1 cellular context compared by ENCODE assay signal in the genomic region with DNA sequence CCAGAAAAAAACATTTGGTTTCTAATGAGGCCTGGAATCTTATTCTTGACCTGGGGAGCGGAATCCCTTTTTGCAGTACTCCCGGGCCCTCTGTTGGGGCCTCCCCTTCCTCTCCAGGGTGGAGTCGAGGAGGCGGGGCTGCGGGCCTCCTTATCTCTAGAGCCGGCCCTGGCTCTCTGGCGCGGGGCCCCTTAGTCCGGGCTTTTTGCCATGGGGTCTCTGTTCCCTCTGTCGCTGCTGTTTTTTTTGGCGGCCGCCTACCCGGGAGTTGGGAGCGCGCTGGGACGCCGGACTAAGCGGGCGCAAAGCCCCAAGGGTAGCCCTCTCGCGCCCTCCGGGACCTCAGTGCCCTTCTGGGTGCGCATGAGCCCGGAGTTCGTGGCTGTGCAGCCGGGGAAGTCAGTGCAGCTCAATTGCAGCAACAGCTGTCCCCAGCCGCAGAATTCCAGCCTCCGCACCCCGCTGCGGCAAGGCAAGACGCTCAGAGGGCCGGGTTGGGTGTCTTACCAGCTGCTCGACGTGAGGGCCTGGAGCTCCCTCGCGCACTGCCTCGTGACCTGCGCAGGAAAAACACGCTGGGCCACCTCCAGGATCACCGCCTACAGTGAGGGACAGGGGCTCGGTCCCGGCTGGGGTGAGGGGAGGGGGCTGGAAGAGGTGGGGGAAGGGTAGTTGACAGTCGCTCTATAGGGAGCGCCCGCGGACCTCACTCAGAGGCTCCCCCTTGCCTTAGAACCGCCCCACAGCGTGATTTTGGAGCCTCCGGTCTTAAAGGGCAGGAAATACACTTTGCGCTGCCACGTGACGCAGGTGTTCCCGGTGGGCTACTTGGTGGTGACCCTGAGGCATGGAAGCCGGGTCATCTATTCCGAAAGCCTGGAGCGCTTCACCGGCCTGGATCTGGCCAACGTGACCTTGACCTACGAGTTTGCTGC.
A peak's percentile ranks its signal among the peaks of the same experiment; 100 is the strongest.
TF ChIP-seq lines count a peak whose summit lies in the region.

A gene with protein sequence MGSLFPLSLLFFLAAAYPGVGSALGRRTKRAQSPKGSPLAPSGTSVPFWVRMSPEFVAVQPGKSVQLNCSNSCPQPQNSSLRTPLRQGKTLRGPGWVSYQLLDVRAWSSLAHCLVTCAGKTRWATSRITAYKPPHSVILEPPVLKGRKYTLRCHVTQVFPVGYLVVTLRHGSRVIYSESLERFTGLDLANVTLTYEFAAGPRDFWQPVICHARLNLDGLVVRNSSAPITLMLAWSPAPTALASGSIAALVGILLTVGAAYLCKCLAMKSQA (plus strand): TSS at position 153 of the 935 bp plus-strand sequence. CDS start 58 bp downstream, at position 211.

TF ChIP-seq in HepG2, 621 proteins besides CTCF, POLR2A, EP300 and RAD21 (continued from another document and continues in another):
- TF ChIP-seq, protein P1, sequence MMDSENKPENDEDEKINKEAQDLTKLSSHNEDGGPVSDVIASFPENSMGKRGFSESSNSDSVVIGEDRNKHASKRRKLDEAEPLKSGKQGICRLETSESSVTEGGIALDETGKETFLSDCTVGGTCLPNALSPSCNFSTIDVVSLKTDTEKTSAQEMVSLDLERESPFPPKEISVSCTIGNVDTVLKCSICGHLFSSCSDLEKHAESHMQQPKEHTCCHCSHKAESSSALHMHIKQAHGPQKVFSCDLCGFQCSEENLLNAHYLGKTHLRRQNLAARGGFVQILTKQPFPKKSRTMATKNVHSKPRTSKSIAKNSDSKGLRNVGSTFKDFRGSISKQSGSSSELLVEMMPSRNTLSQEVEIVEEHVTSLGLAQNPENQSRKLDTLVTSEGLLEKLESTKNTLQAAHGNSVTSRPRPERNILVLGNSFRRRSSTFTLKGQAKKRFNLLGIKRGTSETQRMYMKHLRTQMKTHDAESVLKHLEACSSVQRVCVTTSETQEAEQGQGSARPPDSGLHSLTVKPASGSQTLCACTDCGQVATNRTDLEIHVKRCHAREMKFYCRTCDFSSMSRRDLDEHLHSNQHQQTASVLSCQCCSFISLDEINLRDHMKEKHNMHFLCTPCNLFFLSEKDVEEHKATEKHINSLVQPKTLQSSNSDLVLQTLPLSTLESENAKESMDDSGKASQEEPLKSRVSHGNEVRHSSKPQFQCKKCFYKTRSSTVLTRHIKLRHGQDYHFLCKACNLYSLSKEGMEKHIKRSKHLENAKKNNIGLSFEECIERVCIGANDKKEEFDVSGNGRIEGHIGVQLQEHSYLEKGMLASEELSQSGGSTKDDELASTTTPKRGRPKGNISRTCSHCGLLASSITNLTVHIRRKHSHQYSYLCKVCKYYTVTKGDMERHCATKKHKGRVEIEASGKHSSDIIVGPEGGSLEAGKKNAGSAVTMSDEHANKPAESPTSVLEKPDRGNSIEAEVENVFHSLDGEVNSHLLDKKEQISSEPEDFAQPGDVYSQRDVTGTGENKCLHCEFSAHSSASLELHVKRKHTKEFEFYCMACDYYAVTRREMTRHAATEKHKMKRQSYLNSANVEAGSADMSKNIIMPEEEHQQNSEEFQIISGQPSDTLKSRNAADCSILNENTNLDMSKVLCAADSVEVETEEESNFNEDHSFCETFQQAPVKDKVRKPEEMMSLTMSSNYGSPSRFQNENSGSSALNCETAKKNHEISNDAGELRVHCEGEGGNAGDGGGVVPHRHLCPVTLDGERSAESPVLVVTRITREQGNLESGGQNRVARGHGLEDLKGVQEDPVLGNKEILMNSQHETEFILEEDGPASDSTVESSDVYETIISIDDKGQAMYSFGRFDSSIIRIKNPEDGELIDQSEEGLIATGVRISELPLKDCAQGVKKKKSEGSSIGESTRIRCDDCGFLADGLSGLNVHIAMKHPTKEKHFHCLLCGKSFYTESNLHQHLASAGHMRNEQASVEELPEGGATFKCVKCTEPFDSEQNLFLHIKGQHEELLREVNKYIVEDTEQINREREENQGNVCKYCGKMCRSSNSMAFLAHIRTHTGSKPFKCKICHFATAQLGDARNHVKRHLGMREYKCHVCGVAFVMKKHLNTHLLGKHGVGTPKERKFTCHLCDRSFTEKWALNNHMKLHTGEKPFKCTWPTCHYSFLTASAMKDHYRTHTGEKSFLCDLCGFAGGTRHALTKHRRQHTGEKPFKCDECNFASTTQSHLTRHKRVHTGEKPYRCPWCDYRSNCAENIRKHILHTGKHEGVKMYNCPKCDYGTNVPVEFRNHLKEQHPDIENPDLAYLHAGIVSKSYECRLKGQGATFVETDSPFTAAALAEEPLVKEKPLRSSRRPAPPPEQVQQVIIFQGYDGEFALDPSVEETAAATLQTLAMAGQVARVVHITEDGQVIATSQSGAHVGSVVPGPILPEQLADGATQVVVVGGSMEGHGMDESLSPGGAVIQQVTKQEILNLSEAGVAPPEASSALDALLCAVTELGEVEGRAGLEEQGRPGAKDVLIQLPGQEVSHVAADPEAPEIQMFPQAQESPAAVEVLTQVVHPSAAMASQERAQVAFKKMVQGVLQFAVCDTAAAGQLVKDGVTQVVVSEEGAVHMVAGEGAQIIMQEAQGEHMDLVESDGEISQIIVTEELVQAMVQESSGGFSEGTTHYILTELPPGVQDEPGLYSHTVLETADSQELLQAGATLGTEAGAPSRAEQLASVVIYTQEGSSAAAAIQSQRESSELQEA (CRISPR knock-in tag; IDR thresholded peaks at IDR 0.05; ENCODE audit: not compliant biosample characterization), result peak; percentile 22
- TF ChIP-seq, protein P2, sequence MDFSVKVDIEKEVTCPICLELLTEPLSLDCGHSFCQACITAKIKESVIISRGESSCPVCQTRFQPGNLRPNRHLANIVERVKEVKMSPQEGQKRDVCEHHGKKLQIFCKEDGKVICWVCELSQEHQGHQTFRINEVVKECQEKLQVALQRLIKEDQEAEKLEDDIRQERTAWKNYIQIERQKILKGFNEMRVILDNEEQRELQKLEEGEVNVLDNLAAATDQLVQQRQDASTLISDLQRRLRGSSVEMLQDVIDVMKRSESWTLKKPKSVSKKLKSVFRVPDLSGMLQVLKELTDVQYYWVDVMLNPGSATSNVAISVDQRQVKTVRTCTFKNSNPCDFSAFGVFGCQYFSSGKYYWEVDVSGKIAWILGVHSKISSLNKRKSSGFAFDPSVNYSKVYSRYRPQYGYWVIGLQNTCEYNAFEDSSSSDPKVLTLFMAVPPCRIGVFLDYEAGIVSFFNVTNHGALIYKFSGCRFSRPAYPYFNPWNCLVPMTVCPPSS (IDR thresholded peaks at IDR 0.05), result no peak
- TF ChIP-seq MIER2 (CRISPR knock-in tag; IDR thresholded peaks at IDR 0.05) (no peak), CENPT (CRISPR knock-in tag; IDR thresholded peaks at IDR 0.05; ENCODE audit: low read depth) (peak; percentile 59; the same call in 1 of the 2 replicates), NR1H2 (CRISPR knock-in tag; IDR thresholded peaks at IDR 0.05; ENCODE audit: borderline replicate concordance, low read depth) (no peak), ZNF557 (CRISPR knock-in tag; IDR thresholded peaks at IDR 0.05) (no peak), MEIS1 (CRISPR knock-in tag; IDR thresholded peaks at IDR 0.05; ENCODE audit: borderline replicate concordance) (no peak), HMG20A (CRISPR knock-in tag; IDR thresholded peaks at IDR 0.05; ENCODE audit: borderline replicate concordance) (no peak), GATA4 (IDR thresholded peaks at IDR 0.05; ENCODE audit: borderline replicate concordance, low read depth) (no peak), PPARG (CRISPR knock-in tag; conservative IDR thresholded peaks at IDR 0.05) (no peak; the same call in 1 of the 2 replicates), ZNF672 (CRISPR knock-in tag; IDR thresholded peaks at IDR 0.05) (0 out of 2 replicates have a peak, but pooled peaks have one; percentile 82), ZBTB20 (CRISPR knock-in tag; IDR thresholded peaks at IDR 0.05; ENCODE audit: borderline replicate concordance, low read depth) (no peak; the same call in 1 of the 2 replicates), NCOA1 (CRISPR knock-in tag; IDR thresholded peaks at IDR 0.05) (no peak), ZNF160 (CRISPR knock-in tag; IDR thresholded peaks at IDR 0.05) (no peak), PHF5A (CRISPR knock-in tag; IDR thresholded peaks at IDR 0.05; ENCODE audit: low read depth, unreplicated experiment) (no peak), JUNB (CRISPR knock-in tag; IDR thresholded peaks at IDR 0.05; ENCODE audit: borderline replicate concordance) (no peak), DNMT1 (CRISPR knock-in tag; IDR thresholded peaks at IDR 0.05) (no peak), ZSCAN20 (CRISPR knock-in tag; IDR thresholded peaks at IDR 0.05; ENCODE audit: borderline replicate concordance) (peak; percentile 72; the same call in 1 of the 2 replicates), AGO1 (IDR thresholded peaks at IDR 0.05; ENCODE audit: low read depth, low read length, poor library complexity, severe bottlenecking) (peak; percentile 98), ZNF652 (CRISPR knock-in tag; IDR thresholded peaks at IDR 0.05; ENCODE audit: borderline replicate concordance, low read depth) (no peak), SRSF9 (IDR thresholded peaks at IDR 0.05; ENCODE audit: borderline replicate concordance, insufficient read depth, low read depth, low read length, poor library complexity, severe bottlenecking) (no peak), KAT7 (CRISPR knock-in tag; IDR thresholded peaks at IDR 0.05; ENCODE audit: borderline replicate concordance) (0 out of 2 replicates have a peak, but pooled peaks have one; percentile 25), YEATS2 (CRISPR knock-in tag; IDR thresholded peaks at IDR 0.05; ENCODE audit: borderline replicate concordance) (no peak), TARDBP (CRISPR knock-in tag; IDR thresholded peaks at IDR 0.05) (0 out of 2 replicates have a peak, but pooled peaks have one; percentile 27), ZKSCAN8 (CRISPR knock-in tag; IDR thresholded peaks at IDR 0.05; ENCODE audit: borderline replicate concordance) (no peak)
- TF ChIP-seq, protein P3, sequence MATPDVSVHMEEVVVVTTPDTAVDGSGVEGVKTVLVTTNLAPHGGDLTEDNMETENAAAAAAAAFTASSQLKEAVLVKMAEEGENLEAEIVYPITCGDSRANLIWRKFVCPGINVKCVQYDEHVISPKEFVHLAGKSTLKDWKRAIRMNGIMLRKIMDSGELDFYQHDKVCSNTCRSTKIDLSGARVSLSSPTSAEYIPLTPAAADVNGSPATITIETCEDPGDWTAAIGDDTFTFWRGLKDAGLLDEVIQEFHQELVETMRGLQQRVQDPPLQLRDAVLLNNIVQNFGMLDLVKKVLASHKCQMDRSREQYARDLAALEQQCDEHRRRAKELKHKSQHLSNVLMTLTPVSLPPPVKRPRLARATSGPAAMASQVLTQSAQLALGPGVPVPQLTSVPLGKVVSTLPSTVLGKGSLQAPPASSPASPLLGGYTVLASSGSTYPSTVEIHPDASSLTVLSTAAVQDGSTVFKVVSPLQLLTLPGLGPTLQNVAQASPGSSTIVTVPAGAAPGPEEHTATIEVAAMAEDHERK (CRISPR knock-in tag; IDR thresholded peaks at IDR 0.05; ENCODE audit: low read depth), result no peak
- TF ChIP-seq, protein P4, sequence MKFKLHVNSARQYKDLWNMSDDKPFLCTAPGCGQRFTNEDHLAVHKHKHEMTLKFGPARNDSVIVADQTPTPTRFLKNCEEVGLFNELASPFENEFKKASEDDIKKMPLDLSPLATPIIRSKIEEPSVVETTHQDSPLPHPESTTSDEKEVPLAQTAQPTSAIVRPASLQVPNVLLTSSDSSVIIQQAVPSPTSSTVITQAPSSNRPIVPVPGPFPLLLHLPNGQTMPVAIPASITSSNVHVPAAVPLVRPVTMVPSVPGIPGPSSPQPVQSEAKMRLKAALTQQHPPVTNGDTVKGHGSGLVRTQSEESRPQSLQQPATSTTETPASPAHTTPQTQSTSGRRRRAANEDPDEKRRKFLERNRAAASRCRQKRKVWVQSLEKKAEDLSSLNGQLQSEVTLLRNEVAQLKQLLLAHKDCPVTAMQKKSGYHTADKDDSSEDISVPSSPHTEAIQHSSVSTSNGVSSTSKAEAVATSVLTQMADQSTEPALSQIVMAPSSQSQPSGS (CRISPR knock-in tag; IDR thresholded peaks at IDR 0.05), result no peak
- TF ChIP-seq, protein P5, sequence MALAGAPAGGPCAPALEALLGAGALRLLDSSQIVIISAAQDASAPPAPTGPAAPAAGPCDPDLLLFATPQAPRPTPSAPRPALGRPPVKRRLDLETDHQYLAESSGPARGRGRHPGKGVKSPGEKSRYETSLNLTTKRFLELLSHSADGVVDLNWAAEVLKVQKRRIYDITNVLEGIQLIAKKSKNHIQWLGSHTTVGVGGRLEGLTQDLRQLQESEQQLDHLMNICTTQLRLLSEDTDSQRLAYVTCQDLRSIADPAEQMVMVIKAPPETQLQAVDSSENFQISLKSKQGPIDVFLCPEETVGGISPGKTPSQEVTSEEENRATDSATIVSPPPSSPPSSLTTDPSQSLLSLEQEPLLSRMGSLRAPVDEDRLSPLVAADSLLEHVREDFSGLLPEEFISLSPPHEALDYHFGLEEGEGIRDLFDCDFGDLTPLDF (CRISPR knock-in tag; IDR thresholded peaks at IDR 0.05), result 0 out of 2 replicates have a peak, but pooled peaks have one; percentile 21
- TF ChIP-seq, protein P6, sequence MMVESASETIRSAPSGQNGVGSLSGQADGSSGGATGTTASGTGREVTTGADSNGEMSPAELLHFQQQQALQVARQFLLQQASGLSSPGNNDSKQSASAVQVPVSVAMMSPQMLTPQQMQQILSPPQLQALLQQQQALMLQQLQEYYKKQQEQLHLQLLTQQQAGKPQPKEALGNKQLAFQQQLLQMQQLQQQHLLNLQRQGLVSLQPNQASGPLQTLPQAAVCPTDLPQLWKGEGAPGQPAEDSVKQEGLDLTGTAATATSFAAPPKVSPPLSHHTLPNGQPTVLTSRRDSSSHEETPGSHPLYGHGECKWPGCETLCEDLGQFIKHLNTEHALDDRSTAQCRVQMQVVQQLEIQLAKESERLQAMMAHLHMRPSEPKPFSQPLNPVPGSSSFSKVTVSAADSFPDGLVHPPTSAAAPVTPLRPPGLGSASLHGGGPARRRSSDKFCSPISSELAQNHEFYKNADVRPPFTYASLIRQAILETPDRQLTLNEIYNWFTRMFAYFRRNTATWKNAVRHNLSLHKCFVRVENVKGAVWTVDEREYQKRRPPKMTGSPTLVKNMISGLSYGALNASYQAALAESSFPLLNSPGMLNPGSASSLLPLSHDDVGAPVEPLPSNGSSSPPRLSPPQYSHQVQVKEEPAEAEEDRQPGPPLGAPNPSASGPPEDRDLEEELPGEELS (CRISPR knock-in tag; IDR thresholded peaks at IDR 0.05), result peak; percentile 26
- TF ChIP-seq, protein P7, sequence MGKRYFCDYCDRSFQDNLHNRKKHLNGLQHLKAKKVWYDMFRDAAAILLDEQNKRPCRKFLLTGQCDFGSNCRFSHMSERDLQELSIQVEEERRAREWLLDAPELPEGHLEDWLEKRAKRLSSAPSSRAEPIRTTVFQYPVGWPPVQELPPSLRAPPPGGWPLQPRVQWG (CRISPR knock-in tag; IDR thresholded peaks at IDR 0.05; ENCODE audit: borderline replicate concordance, low read depth), result no peak
- TF ChIP-seq, protein P8, sequence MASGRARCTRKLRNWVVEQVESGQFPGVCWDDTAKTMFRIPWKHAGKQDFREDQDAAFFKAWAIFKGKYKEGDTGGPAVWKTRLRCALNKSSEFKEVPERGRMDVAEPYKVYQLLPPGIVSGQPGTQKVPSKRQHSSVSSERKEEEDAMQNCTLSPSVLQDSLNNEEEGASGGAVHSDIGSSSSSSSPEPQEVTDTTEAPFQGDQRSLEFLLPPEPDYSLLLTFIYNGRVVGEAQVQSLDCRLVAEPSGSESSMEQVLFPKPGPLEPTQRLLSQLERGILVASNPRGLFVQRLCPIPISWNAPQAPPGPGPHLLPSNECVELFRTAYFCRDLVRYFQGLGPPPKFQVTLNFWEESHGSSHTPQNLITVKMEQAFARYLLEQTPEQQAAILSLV (CRISPR knock-in tag; IDR thresholded peaks at IDR 0.05; ENCODE audit: borderline replicate concordance), result no peak
- TF ChIP-seq, protein P9, sequence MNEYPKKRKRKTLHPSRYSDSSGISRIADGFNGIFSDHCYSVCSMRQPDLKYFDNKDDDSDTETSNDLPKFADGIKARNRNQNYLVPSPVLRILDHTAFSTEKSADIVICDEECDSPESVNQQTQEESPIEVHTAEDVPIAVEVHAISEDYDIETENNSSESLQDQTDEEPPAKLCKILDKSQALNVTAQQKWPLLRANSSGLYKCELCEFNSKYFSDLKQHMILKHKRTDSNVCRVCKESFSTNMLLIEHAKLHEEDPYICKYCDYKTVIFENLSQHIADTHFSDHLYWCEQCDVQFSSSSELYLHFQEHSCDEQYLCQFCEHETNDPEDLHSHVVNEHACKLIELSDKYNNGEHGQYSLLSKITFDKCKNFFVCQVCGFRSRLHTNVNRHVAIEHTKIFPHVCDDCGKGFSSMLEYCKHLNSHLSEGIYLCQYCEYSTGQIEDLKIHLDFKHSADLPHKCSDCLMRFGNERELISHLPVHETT (CRISPR knock-in tag; conservative IDR thresholded peaks at IDR 0.05), result no peak
